In genomic region chr19:54473071-54473941, GRCh38 we compare ENCODE assay signal across 8 cellular contexts. TPM values are rescaled to one million over a fixed set of nuclear protein-coding genes. Genes with fewer than 3 reads are reported as not detected.
DNase-seq lines count a peak whose midpoint lies in the region; ATAC-seq and TF ChIP-seq lines count a peak whose summit lies in the region.

CDC42EP5 (minus strand) TSS chr19:54473296; CDS start chr19:54465547, 7,749 bp downstream.

- in situ Hi-C loops in GM13976 (cut with MboI; ENCODE audit: low sequenced_read_pairs, unreplicated experiment), result no loop called here

- CTCF ChIA-PET in activated CD8-positive, alpha-beta T cell treated with anti-CD3 and anti-CD28 coated beads for 36 hours (lab: Charles Lee), result interaction anchor here (1.5 to 2.0 kb wide), 2 partner anchors 180 to 201 kb away, joined by 3 to 6 read pairs; no protein-coding TSS in a partner anchor

- intact Hi-C loops in activated CD8-positive, alpha-beta T cell treated with anti-CD3 and anti-CD28 coated beads for 36 hours (cut with micrococcal nuclease), result no loop called here
- intact Hi-C loops in Right ventricle myocardium inferior (cut with DNase I), result loop anchor here (10.0 kb wide), 1 partner anchor 201 kb away; no protein-coding TSS in a partner anchor
- intact Hi-C loops in posterior vena cava (cut with DNase I), result no loop called here

- H3K36me3 Mint-ChIP-seq in activated CD8-positive, alpha-beta T cell treated with anti-CD3 and anti-CD28 coated beads for 36 hours (ENCODE audit: low read depth), result no peaks in the 10 kb centered on the region

- POLR2A ChIA-PET in activated CD8-positive, alpha-beta T cell treated with anti-CD3 and anti-CD28 coated beads for 36 hours (lab: Charles Lee), result interaction anchor here (0.6 to 0.9 kb wide), 2 partner anchors 38 to 71 kb away, joined by 3 to 4 read pairs; no protein-coding TSS in a partner anchor

- DNase-seq in GM13976 (ENCODE audit: low spot score) (peak; percentile 48), Right ventricle myocardium inferior (ENCODE audit: missing footprints) (peak; percentile 81), posterior vena cava (ENCODE audit: low spot score) (peak; percentile 93), SK-N-DZ (ENCODE audit: low spot score) (no peak)
- peak; percentile 51 for DNase-seq in activated CD8-positive, alpha-beta T cell treated with anti-CD3 and anti-CD28 coated beads for 36 hours
- DNase-seq in stimulated activated CD4-positive, alpha-beta T cell treated with anti-CD3 and anti-CD28 coated beads, Interleukin-4, amount 100 ng/mL, for 1 hour, result no peak

- H3K27me3 Mint-ChIP-seq in activated CD8-positive, alpha-beta T cell treated with anti-CD3 and anti-CD28 coated beads for 36 hours, result peaks cover 31% of the 10 kb centered on the region

- no peak for TF ChIP-seq CTCF in GM13976 (IDR thresholded peaks at IDR 0.05; ENCODE audit: borderline replicate concordance, control extremely low read depth, extremely low read depth, insufficient read depth, missing control alignments)
- no peak for TF ChIP-seq CTCF in activated CD8-positive, alpha-beta T cell treated with anti-CD3 and anti-CD28 coated beads for 36 hours (IDR thresholded peaks at IDR 0.05)

- no peak within 1 kb of the TSS for H3K4me3 Mint-ChIP-seq in activated CD8-positive, alpha-beta T cell treated with anti-CD3 and anti-CD28 coated beads for 36 hours

- peaks cover 17% of the 10 kb centered on the region for H3K4me1 Mint-ChIP-seq in activated CD8-positive, alpha-beta T cell treated with anti-CD3 and anti-CD28 coated beads for 36 hours (ENCODE audit: low read depth)

- H3K9me3 Mint-ChIP-seq in activated CD8-positive, alpha-beta T cell treated with anti-CD3 and anti-CD28 coated beads for 36 hours, result no peaks in the 10 kb centered on the region

- ATAC-seq in activated CD8-positive, alpha-beta T cell treated with anti-CD3 and anti-CD28 coated beads for 36 hours, result peak; percentile 66
- ATAC-seq in Right ventricle myocardium inferior (peak; percentile 96), GM18520 (IDR thresholded peaks at IDR 0.05; ENCODE audit: unreplicated experiment) (no peak), HG03045 (IDR thresholded peaks at IDR 0.05; ENCODE audit: unreplicated experiment) (no peak)

- H3K27ac Mint-ChIP-seq in activated CD8-positive, alpha-beta T cell treated with anti-CD3 and anti-CD28 coated beads for 36 hours, result no peak within 1 kb of the TSS

RNA-seq across cellular contexts. Expression of gene CDC42EP5, which starts in this region (rescaled TPM):
- under 1 TPM; 0.45 to 0.83 TPM for total RNA-seq in activated CD8-positive, alpha-beta T cell treated with anti-CD3 and anti-CD28 coated beads for 36 hours
- 8.9 TPM for total RNA-seq in Right ventricle myocardium inferior
- total RNA-seq in posterior vena cava, result 10 to 100 TPM; 24.8 to 25.7 TPM
- not detected in 2 replicates for polyA plus RNA-seq in SK-N-DZ (2014; cell fraction: cytosol; rRNA removed)
- not detected in 2 replicates for polyA plus RNA-seq in SK-N-DZ (2014; cell fraction: nucleus; rRNA removed)

Comparison
In these comparisons a context has a peak if more than half of its experiments do, and no peak if none do; other contexts are left out.
1. Peak in DNase-seq and ATAC-seq in activated CD8-positive, alpha-beta T cell treated with anti-CD3 and anti-CD28 coated beads for 36 hours; RNA of the gene not detected or under 1 TPM.
2. DNase-seq: peak in GM13976 (single experiment), Right ventricle myocardium inferior (single experiment) and posterior vena cava (single experiment); none in stimulated activated CD4-positive, alpha-beta T cell treated with anti-CD3 and anti-CD28 coated beads, Interleukin-4, amount 100 ng/mL, for 1 hour (single experiment) and SK-N-DZ (single experiment).